In genomic region chr3:42019144-42019952, GRCh38 we compare ENCODE assay signal across 15 cellular contexts. TPM values are rescaled to one million over a fixed set of nuclear protein-coding genes. Genes with fewer than 3 reads are reported as not detected.
DNase-seq lines count a peak whose midpoint lies in the region; ATAC-seq, FAIRE-seq and TF ChIP-seq lines count a peak whose summit lies in the region.
"Had no signal": no experiment of that assay in that cellular context is flagged by ENCODE, and none has a peak within 500 bp of the region (broad histone marks: within the 10 kb centered on the region; RNA-seq: fewer than 3 reads in every experiment).

No MANE protein-coding gene starts in this region.

- H3K9me3 ChIP-seq in A549 (no peaks in the 10 kb centered on the region), esophagus muscularis mucosa (no peaks in the 10 kb centered on the region)

- no peaks in the 10 kb centered on the region for H3K36me3 Mint-ChIP-seq in nephron (ENCODE audit: low read depth)
- H3K36me3 Mint-ChIP-seq: natural killer cell treated with Interleukin-12 subunit alpha and Interleukin-12 subunit beta and Interleukin-15 and Interleukin-18, amount 100 ng/mL, for 72 hours had no signal

- H3K4me1 Mint-ChIP-seq in nephron: peaks cover 74% of the 10 kb centered on the region

- H3K4me3 Mint-ChIP-seq in nephron: peak overlapping the region in 1 of 3 experiments; percentile 32
- H3K4me3 Mint-ChIP-seq: activated T-cell treated with anti-CD3 and anti-CD28 coated beads, Interleukin-2, amount 50 U/mL, for 24 hours; natural killer cell treated with Interleukin-12 subunit alpha and Interleukin-12 subunit beta and Interleukin-15 and Interleukin-18, amount 100 ng/mL, for 72 hours had no signal

- intact Hi-C loops in esophagus muscularis mucosa (cut with DNase I): no loop called here

- TF ChIP-seq CTCF in A549 (IDR thresholded peaks at IDR 0.05): no peak
- TF ChIP-seq CTCF in esophagus muscularis mucosa (IDR thresholded peaks at IDR 0.05): no peak
- no peak for TF ChIP-seq CTCF in nephron (IDR thresholded peaks at IDR 0.05; ENCODE audit: unreplicated experiment in 3 of 3)

- CTCF ChIA-PET in A549 (lab: Yijun Ruan, JAX): interaction anchor here (1.8 to 2.4 kb wide), 2 partner anchors 8 to 80 kb away, joined by 3 to 10 read pairs; no protein-coding TSS in a partner anchor

- DNase-seq in A549 (ENCODE audit: low read depth in 1 of 2, low spot score in 1 of 2): no peak
- peak; percentile 36 for DNase-seq in M059J (ENCODE audit: low read depth)
- DNase-seq in esophagus muscularis mucosa (ENCODE audit: extremely low spot score): no peak
- DNase-seq in SKM-1 treated with dmso at 0.1 percent for 144 hours (lab: John Stamatoyannopoulos, UW; ENCODE audit: unreplicated experiment): no peak
- no peak for DNase-seq in hippocampal formation (lab: John Stamatoyannopoulos, UW)
- DNase-seq: activated T-cell treated with anti-CD3 and anti-CD28 coated beads, Interleukin-2, amount 50 U/mL, for 24 hours; anterior cingulate cortex; foreskin fibroblast; NCI-H1694 treated with DMSO at 0.1 percent for 48 hours; NCI-H82; SW 1271 had no signal

- no peaks in the 10 kb centered on the region for H3K9me3 Mint-ChIP-seq in nephron
- H3K9me3 Mint-ChIP-seq: activated T-cell treated with anti-CD3 and anti-CD28 coated beads, Interleukin-2, amount 50 U/mL, for 24 hours; natural killer cell treated with Interleukin-12 subunit alpha and Interleukin-12 subunit beta and Interleukin-15 and Interleukin-18, amount 100 ng/mL, for 72 hours had no signal

- no peak for TF ChIP-seq POLR2A in A549 (IDR thresholded peaks at IDR 0.05; ENCODE audit: low read length)
- no peak for TF ChIP-seq POLR2A in esophagus muscularis mucosa (IDR thresholded peaks at IDR 0.05; ENCODE audit: low read depth)

- H3K4me3 ChIP-seq in A549: no peak overlapping the region
- no peak overlapping the region for H3K4me3 ChIP-seq in esophagus muscularis mucosa

- POLR2A ChIA-PET in A549 (lab: Yijun Ruan, JAX): no interaction called here

- WGBS in A549 (ENCODE audit: missing lambda C conversion rate): 85% methylated on average over 6 of the region's 6 CpGs
- 58% methylated on average over 6 of the region's 6 CpGs for WGBS in esophagus muscularis mucosa

- no peaks in the 10 kb centered on the region for H3K27me3 ChIP-seq in esophagus muscularis mucosa

- FAIRE-seq in A549 (lab: Jason Lieb, UNC): no peak

- ATAC-seq in A549: no peak
- no peak for ATAC-seq in GM21528 (IDR thresholded peaks at IDR 0.05; ENCODE audit: low FRiP score, unreplicated experiment)
- ATAC-seq in HG03139 (IDR thresholded peaks at IDR 0.05; ENCODE audit: unreplicated experiment): no peak
- ATAC-seq: natural killer cell treated with Interleukin-12 subunit alpha and Interleukin-12 subunit beta and Interleukin-15 and Interleukin-18, amount 100 ng/mL, for 72 hours had no signal

- H3K27ac Mint-ChIP-seq in nephron: peak overlapping the region; percentile 63 to 77 (median 71)
- H3K27ac Mint-ChIP-seq: natural killer cell treated with Interleukin-12 subunit alpha and Interleukin-12 subunit beta and Interleukin-15 and Interleukin-18, amount 100 ng/mL, for 72 hours had no signal

- H3K4me2 ChIP-seq in A549: peak overlapping the region; percentile 70

- H3K36me3 ChIP-seq in esophagus muscularis mucosa: no peaks in the 10 kb centered on the region

- H3K27ac ChIP-seq in A549 (0 out of 6 replicates have a peak overlapping the region, but pooled peaks of 1 of the 2 experiments have one; percentile 68), esophagus muscularis mucosa (replicated peaks in 1 of 4) (peak overlapping the region; percentile 60 to 90 (median 72))

- H3K4me1 ChIP-seq in A549: peaks cover 53% of the 10 kb centered on the region
- peaks cover 86 to 98% (median 96%) of the 10 kb centered on the region in 4 donors for H3K4me1 ChIP-seq in esophagus muscularis mucosa

- no peak for TF ChIP-seq RAD21 in A549 (conservative IDR thresholded peaks at IDR 0.05 in 1 of 2, IDR thresholded peaks at IDR 0.05 in 1 of 2)

- TF ChIP-seq EP300 in A549 (IDR thresholded peaks at IDR 0.05) (no peak), esophagus muscularis mucosa (IDR thresholded peaks at IDR 0.05) (no peak)

- no peaks in the 10 kb centered on the region for H3K27me3 Mint-ChIP-seq in nephron (ENCODE audit: low read depth)
- H3K27me3 Mint-ChIP-seq: activated T-cell treated with anti-CD3 and anti-CD28 coated beads, Interleukin-2, amount 50 U/mL, for 24 hours; natural killer cell treated with Interleukin-12 subunit alpha and Interleukin-12 subunit beta and Interleukin-15 and Interleukin-18, amount 100 ng/mL, for 72 hours had no signal

TF ChIP-seq in A549, 52 proteins besides CTCF, POLR2A, EP300 and RAD21:
- TF ChIP-seq HOXB13 (CRISPR knock-in tag; IDR thresholded peaks at IDR 0.05; ENCODE audit: low read depth): no peak
- no peak for TF ChIP-seq POLR2AphosphoS2 (conservative IDR thresholded peaks at IDR 0.05; ENCODE audit: low read length)
- TF ChIP-seq USF2 (IDR thresholded peaks at IDR 0.05): no peak
- no peak for TF ChIP-seq ATOH8 (CRISPR knock-in tag; IDR thresholded peaks at IDR 0.05; ENCODE audit: low read depth)
- no peak for TF ChIP-seq CHD2 (IDR thresholded peaks at IDR 0.05; ENCODE audit: low read length, partially characterized antibody)
- no peak for TF ChIP-seq JUN (IDR thresholded peaks at IDR 0.05)
- no peak for TF ChIP-seq NFE2L2 (conservative IDR thresholded peaks at IDR 0.05; ENCODE audit: low read length)
- TF ChIP-seq HOXA7 (CRISPR knock-in tag; IDR thresholded peaks at IDR 0.05): no peak
- TF ChIP-seq KDM5A (IDR thresholded peaks at IDR 0.05): no peak
- TF ChIP-seq MYC (IDR thresholded peaks at IDR 0.05; ENCODE audit: borderline replicate concordance, low read length): no peak
- TF ChIP-seq ESRRA (IDR thresholded peaks at IDR 0.05; ENCODE audit: borderline replicate concordance, low read length): no peak
- TF ChIP-seq FOSL2 (IDR thresholded peaks at IDR 0.05): no peak
- no peak for TF ChIP-seq FOSL2 (CRISPR knock-in tag; IDR thresholded peaks at IDR 0.05)
- no peak for TF ChIP-seq CHD4 (IDR thresholded peaks at IDR 0.05; ENCODE audit: borderline replicate concordance)
- no peak for TF ChIP-seq PBX3 (IDR thresholded peaks at IDR 0.05)
- TF ChIP-seq FOSB (CRISPR knock-in tag; IDR thresholded peaks at IDR 0.05): no peak
- TF ChIP-seq ZSCAN20 (CRISPR knock-in tag; IDR thresholded peaks at IDR 0.05): no peak

RNA-seq across cellular contexts. Expression of gene ULK4, which starts 57.4 kb away (rescaled TPM):
- polyA plus RNA-seq in A549 (2011; rRNA removed): 5.3 and 7.7 TPM in 2 replicates
- 1.3 and 2.4 TPM in 2 replicates for polyA plus RNA-seq in A549 (2012; cell fraction: cytosol; rRNA removed)
- polyA plus RNA-seq in A549 (2012; cell fraction: nucleus; rRNA removed): 1.7 and 3.0 TPM in 2 replicates
- 4.4 to 5.6 TPM (median 4.9 TPM) in 3 replicates for polyA plus RNA-seq in A549 (2017; fragmentation: RNase III; extraction: RNeasy Plus Mini Kit Qiagen cat#74134 plus additional on column Dnase treatment)
- 9.4 and 10.1 TPM in 2 replicates for polyA minus RNA-seq in A549 (2011; rRNA and poly(A)+ RNA removed)
- total RNA-seq in M059J (2014; rRNA removed; shearing (Covaris generic)): 8.4 and 9.1 TPM in 2 replicates
- total RNA-seq in esophagus muscularis mucosa: 10 to 100 TPM in 2 of 4 donors, 1 to 10 TPM in 2; 4.2 to 15.4 (median 11.0) TPM
